In genomic region chr17:82106697-82107305, GRCh38 we compare ENCODE assay signal across 9 cellular contexts. TPM values are rescaled to one million over a fixed set of nuclear protein-coding genes. Genes with fewer than 3 reads are reported as not detected.
DNase-seq lines count a peak whose midpoint lies in the region; ATAC-seq, FAIRE-seq and TF ChIP-seq lines count a peak whose summit lies in the region.
"Had no signal": no experiment of that assay in that cellular context is flagged by ENCODE, and none has a peak within 500 bp of the region (broad histone marks: within the 10 kb centered on the region; RNA-seq: fewer than 3 reads in every experiment).

No MANE protein-coding gene starts in this region.

- TF ChIP-seq CTCF in HepG2 (CRISPR knock-in tag; IDR thresholded peaks at IDR 0.05) (no peak), tibial artery (IDR thresholded peaks at IDR 0.05) (no peak)

- POLR2A ChIA-PET in HepG2 (lab: Yijun Ruan, JAX), result interaction anchor here (0.6 to 5.9 kb wide), 32 partner anchors 8 to 405 kb away, joined by 3 to 61 read pairs (median 4); partner anchors contain the start of genes CENPX, DCXR, FASN and LRRC45

- peaks cover 20% of the 10 kb centered on the region for H3K36me3 Mint-ChIP-seq in activated T-cell treated with anti-CD3 and anti-CD28 coated beads, Interleukin-2, amount 50 U/mL, for 24 hours (ENCODE audit: low read depth)
- peaks cover 0 to 9% of the 10 kb centered on the region in 2 donors for H3K36me3 Mint-ChIP-seq in activated naive CD4-positive, alpha-beta T cell treated with anti-CD3 and anti-CD28 coated beads, Interleukin-2, amount 50 U/mL, for 72 hours

- no peaks in the 10 kb centered on the region for H3K27me3 ChIP-seq in HepG2 (ENCODE audit: control insufficient read depth in 1 of 2, insufficient read depth in 2 of 2, low read length in 2 of 2)
- no peaks in the 10 kb centered on the region for H3K27me3 ChIP-seq in tibial artery

- peak overlapping the region; percentile 89 for H3K4me3 Mint-ChIP-seq in activated T-cell treated with anti-CD3 and anti-CD28 coated beads, Interleukin-2, amount 50 U/mL, for 24 hours

- no peaks in the 10 kb centered on the region for H3K36me3 ChIP-seq in HepG2 (replicated peaks in 1 of 2; ENCODE audit: control insufficient read depth in 1 of 2, insufficient read depth in 2 of 2, low read length in 2 of 2)
- no peaks in the 10 kb centered on the region for H3K36me3 ChIP-seq in tibial artery

- no peak for TF ChIP-seq EP300 in HepG2 (IDR thresholded peaks at IDR 0.05; ENCODE audit: low read depth in 2 of 2, low read length in 2 of 2)
- TF ChIP-seq EP300 in HepG2 (CRISPR knock-in tag; IDR thresholded peaks at IDR 0.05; ENCODE audit: borderline replicate concordance), result 0 out of 2 replicates have a peak, but pooled peaks have one; percentile 7

- no peaks in the 10 kb centered on the region for H3K27me3 Mint-ChIP-seq in activated T-cell treated with anti-CD3 and anti-CD28 coated beads, Interleukin-2, amount 50 U/mL, for 24 hours

- H3K4me2 ChIP-seq in HepG2 (ENCODE audit: low read depth, low read length), result peak overlapping the region; percentile 95

- H3K79me2 ChIP-seq in HepG2 (ENCODE audit: insufficient read depth, low read length), result peaks cover 11% of the 10 kb centered on the region

- peak in 1 of 2 donors; percentile 2 for ATAC-seq in activated naive CD4-positive, alpha-beta T cell treated with anti-CD3 and anti-CD28 coated beads, Interleukin-2, amount 50 U/mL, for 72 hours
- ATAC-seq in HepG2 (no peak), HG03097 (IDR thresholded peaks at IDR 0.05; ENCODE audit: low FRiP score, unreplicated experiment) (no peak), HG02938 (IDR thresholded peaks at IDR 0.05; ENCODE audit: unreplicated experiment) (no peak)

- H3K4me1 ChIP-seq in HepG2 (ENCODE audit: insufficient read depth, low read length) (peaks cover 73% of the 10 kb centered on the region), tibial artery (peaks cover 0 to 45% (median 27%) of the 10 kb centered on the region in 4 donors)

- H3K9me3 Mint-ChIP-seq in activated T-cell treated with anti-CD3 and anti-CD28 coated beads, Interleukin-2, amount 50 U/mL, for 24 hours, result no peaks in the 10 kb centered on the region
- H3K9me3 Mint-ChIP-seq in activated naive CD4-positive, alpha-beta T cell treated with anti-CD3 and anti-CD28 coated beads, Interleukin-2, amount 50 U/mL, for 72 hours, result no peaks in the 10 kb centered on the region

- 53% methylated on average over 9 of the region's 9 CpGs for WGBS in HepG2 (ENCODE audit: low lambda C conversion rate)

- H3K4me3 ChIP-seq in HepG2 (replicated peaks in 1 of 3; ENCODE audit: insufficient read depth in 1 of 3, low read depth in 2 of 3, low read length in 3 of 3) (peak overlapping the region; percentile 56 to 82 (median 57); a peak in 5 of 6 replicates), tibial artery (peak overlapping the region in 1 of 2 donors; percentile 24)

- no peaks in the 10 kb centered on the region for H4K20me1 ChIP-seq in HepG2 (ENCODE audit: insufficient read depth, low read length)

- TF ChIP-seq RAD21 in HepG2 (CRISPR knock-in tag; IDR thresholded peaks at IDR 0.05), result no peak

- H2AFZ ChIP-seq in HepG2 (ENCODE audit: low read length), result no peak overlapping the region

- H3K4me1 Mint-ChIP-seq in activated T-cell treated with anti-CD3 and anti-CD28 coated beads, Interleukin-2, amount 50 U/mL, for 24 hours (ENCODE audit: low read depth), result peaks cover 47% of the 10 kb centered on the region

- in situ Hi-C loops in HepG2 (cut with HindIII; ENCODE audit: extremely low pct_ligation_motif_present, low pct_unique_long_range_greater_than_20kb), result no loop called here

- no TSS peak for BruUV-seq in HepG2 (replicated peaks; lab: Mats Ljungman, UMichigan)

- intact Hi-C loops in HepG2 (cut with micrococcal nuclease; ENCODE audit: unreplicated experiment) (loop anchor here (1.0 to 10.0 kb wide), 2 partner anchors 46 to 128 kb away; no protein-coding TSS in a partner anchor), tibial artery (cut with DNase I; ENCODE audit: low total_unique reads) (no loop called here)

- no peak for FAIRE-seq in HepG2 (lab: Jason Lieb, UNC)

- H3K27ac ChIP-seq in HepG2 (ENCODE audit: extremely low read length, insufficient read depth, low read length), result peak overlapping the region; percentile 72
- peak overlapping the region; percentile 69 for H3K27ac ChIP-seq in tibial artery

- peak overlapping the region; percentile 96 for H3K27ac Mint-ChIP-seq in activated T-cell treated with anti-CD3 and anti-CD28 coated beads, Interleukin-2, amount 50 U/mL, for 24 hours
- peak overlapping the region; percentile 91 to 95 for H3K27ac Mint-ChIP-seq in activated naive CD4-positive, alpha-beta T cell treated with anti-CD3 and anti-CD28 coated beads, Interleukin-2, amount 50 U/mL, for 72 hours

- no peak for DNase-seq in activated T-cell treated with anti-CD3 and anti-CD28 coated beads, Interleukin-2, amount 50 U/mL, for 24 hours
- DNase-seq in activated T-cell treated with anti-CD3 and anti-CD28 coated beads, Interleukin-2, amount 50 U/mL, for 1 hour, result no peak
- no peak for DNase-seq in activated naive CD4-positive, alpha-beta T cell treated with anti-CD3 and anti-CD28 coated beads, Interleukin-2, amount 50 U/mL, for 72 hours (ENCODE audit: low spot score in 2 of 2)
- DNase-seq in HepG2 (ENCODE audit: low spot score), result no peak
- peak in 1 of 2 donors; percentile 75 for DNase-seq in tibial artery
- no peak for DNase-seq in NCI-H146 (lab: John Stamatoyannopoulos, UW)
- DNase-seq: amniotic stem cell had no signal

- H3K9ac ChIP-seq in HepG2 (ENCODE audit: insufficient read depth, low read depth, low read length), result peak overlapping the region; percentile 78

- CTCF ChIA-PET in HepG2 (lab: Yijun Ruan, JAX; ENCODE audit: low intra/inter-chr PET ratio, low total read pairs), result interaction anchor here (2.6 kb wide), 1 partner anchor 47 kb away, joined by 16 read pairs; no protein-coding TSS in a partner anchor

- H3K9me3 ChIP-seq in HepG2 (ENCODE audit: low read length), result no peaks in the 10 kb centered on the region
- no peaks in the 10 kb centered on the region for H3K9me3 ChIP-seq in tibial artery

- no peak for TF ChIP-seq POLR2A in HepG2 (IDR thresholded peaks at IDR 0.05; ENCODE audit: insufficient read depth in 1 of 2, low read depth in 2 of 2, low read length in 2 of 2)

RNA-seq across cellular contexts. Expression of gene FASN, which starts 8.8 kb away (rescaled TPM):
- total RNA-seq in activated naive CD4-positive, alpha-beta T cell treated with anti-CD3 and anti-CD28 coated beads, Interleukin-2, amount 50 U/mL, for 72 hours, result 100 to 1,000 TPM in 1 of 2 donors, 10 to 100 TPM in 1; 82.6 to 171 TPM
- total RNA-seq in HepG2 (2016; rRNA removed; fragmentation: Illumina TruSeq; extraction: Trizol), result 101 and 192 TPM in 2 replicates
- 28.4 and 29.9 TPM in 2 replicates for total RNA-seq in HepG2 (2016; cell fraction: cytosol; rRNA removed; fragmentation: Illumina TruSeq; extraction: Trizol; ENCODE audit: low read depth)
- total RNA-seq in HepG2 (2016; cell fraction: insoluble cytoplasmic fraction; rRNA removed; fragmentation: Illumina TruSeq; extraction: Trizol), result 118 and 157 TPM in 2 replicates
- 63.2 and 68.3 TPM in 2 replicates for total RNA-seq in HepG2 (2016; cell fraction: membrane; rRNA removed; fragmentation: Illumina TruSeq; extraction: Trizol)
- 147 and 173 TPM in 2 replicates for total RNA-seq in HepG2 (2016; cell fraction: nucleus; rRNA removed; fragmentation: Illumina TruSeq; extraction: Trizol)
- 51.7 and 92.4 TPM in 2 replicates for polyA plus RNA-seq in HepG2 (2011; rRNA removed)
- polyA plus RNA-seq in HepG2 (2011; cell fraction: cytosol; rRNA removed), result 62.2 and 67.6 TPM in 2 replicates
- polyA plus RNA-seq in HepG2 (2011; cell fraction: nucleus; rRNA removed), result 516 and 545 TPM in 2 replicates
- polyA plus RNA-seq in HepG2 (2012), result 163 and 245 TPM in 2 replicates
- polyA plus RNA-seq in HepG2 (2016; cell fraction: cytosol; fragmentation: Illumina TruSeq; extraction: Trizol; ENCODE audit: low read depth), result 24.8 and 25.4 TPM in 2 replicates
- polyA plus RNA-seq in HepG2 (2016; cell fraction: insoluble cytoplasmic fraction; fragmentation: Illumina TruSeq; extraction: Trizol; ENCODE audit: low read depth), result 209 and 303 TPM in 2 replicates
- polyA plus RNA-seq in HepG2 (2016; cell fraction: membrane; fragmentation: Illumina TruSeq; extraction: Trizol; ENCODE audit: low read depth), result 52.3 and 61.0 TPM in 2 replicates
- polyA plus RNA-seq in HepG2 (2016; cell fraction: nucleus; fragmentation: Illumina TruSeq; extraction: Trizol; ENCODE audit: insufficient read depth, low read depth), result 501 and 529 TPM in 2 replicates
- 35.6 and 241 TPM in 2 replicates for polyA minus RNA-seq in HepG2 (2011; rRNA and poly(A)+ RNA removed; ENCODE audit: low replicate concordance)
- polyA minus RNA-seq in HepG2 (2011; cell fraction: cytosol; rRNA and poly(A)+ RNA removed), result 226 and 344 TPM in 2 replicates
- polyA minus RNA-seq in HepG2 (2011; cell fraction: nucleus; rRNA and poly(A)+ RNA removed), result 97.7 and 151 TPM in 2 replicates

RNA-seq across cellular contexts. Expression of gene DUS1L, which starts 41.2 kb away (rescaled TPM):
- 100 to 1,000 TPM in 1 of 2 donors, 10 to 100 TPM in 1; 86.2 to 103 TPM for total RNA-seq in activated naive CD4-positive, alpha-beta T cell treated with anti-CD3 and anti-CD28 coated beads, Interleukin-2, amount 50 U/mL, for 72 hours
- total RNA-seq in HepG2 (2016; rRNA removed; fragmentation: Illumina TruSeq; extraction: Trizol), result 67.9 and 109 TPM in 2 replicates
- total RNA-seq in HepG2 (2016; cell fraction: cytosol; rRNA removed; fragmentation: Illumina TruSeq; extraction: Trizol; ENCODE audit: low read depth), result 206 and 220 TPM in 2 replicates
- total RNA-seq in HepG2 (2016; cell fraction: insoluble cytoplasmic fraction; rRNA removed; fragmentation: Illumina TruSeq; extraction: Trizol), result 58.4 and 113 TPM in 2 replicates
- total RNA-seq in HepG2 (2016; cell fraction: membrane; rRNA removed; fragmentation: Illumina TruSeq; extraction: Trizol), result 268 and 276 TPM in 2 replicates
- 69.9 and 102 TPM in 2 replicates for total RNA-seq in HepG2 (2016; cell fraction: nucleus; rRNA removed; fragmentation: Illumina TruSeq; extraction: Trizol)
- 81.0 and 108 TPM in 2 replicates for polyA plus RNA-seq in HepG2 (2011; rRNA removed)
- polyA plus RNA-seq in HepG2 (2011; cell fraction: cytosol; rRNA removed), result 64.5 and 97.7 TPM in 2 replicates
- 583 and 668 TPM in 2 replicates for polyA plus RNA-seq in HepG2 (2011; cell fraction: nucleus; rRNA removed)
- polyA plus RNA-seq in HepG2 (2012), result 82.7 and 123 TPM in 2 replicates
- 353 and 384 TPM in 2 replicates for polyA plus RNA-seq in HepG2 (2016; cell fraction: cytosol; fragmentation: Illumina TruSeq; extraction: Trizol; ENCODE audit: low read depth)
- 138 and 172 TPM in 2 replicates for polyA plus RNA-seq in HepG2 (2016; cell fraction: insoluble cytoplasmic fraction; fragmentation: Illumina TruSeq; extraction: Trizol; ENCODE audit: low read depth)
- polyA plus RNA-seq in HepG2 (2016; cell fraction: membrane; fragmentation: Illumina TruSeq; extraction: Trizol; ENCODE audit: low read depth), result 444 and 521 TPM in 2 replicates
- polyA plus RNA-seq in HepG2 (2016; cell fraction: nucleus; fragmentation: Illumina TruSeq; extraction: Trizol; ENCODE audit: insufficient read depth, low read depth), result 330 and 339 TPM in 2 replicates
- polyA minus RNA-seq in HepG2 (2011; rRNA and poly(A)+ RNA removed; ENCODE audit: low replicate concordance), result 47.0 and 79.2 TPM in 2 replicates
- 31.7 and 34.4 TPM in 2 replicates for polyA minus RNA-seq in HepG2 (2011; cell fraction: cytosol; rRNA and poly(A)+ RNA removed)
- 85.7 and 87.9 TPM in 2 replicates for polyA minus RNA-seq in HepG2 (2011; cell fraction: nucleus; rRNA and poly(A)+ RNA removed)

RNA-seq across cellular contexts. Expression of gene GPS1, which starts 55.1 kb away (rescaled TPM):
- total RNA-seq in activated naive CD4-positive, alpha-beta T cell treated with anti-CD3 and anti-CD28 coated beads, Interleukin-2, amount 50 U/mL, for 72 hours, result 10 to 100 TPM; 60.3 to 77.1 TPM
- total RNA-seq in HepG2 (2016; rRNA removed; fragmentation: Illumina TruSeq; extraction: Trizol), result 106 and 124 TPM in 2 replicates
- 87.3 and 88.2 TPM in 2 replicates for total RNA-seq in HepG2 (2016; cell fraction: cytosol; rRNA removed; fragmentation: Illumina TruSeq; extraction: Trizol; ENCODE audit: low read depth)
- total RNA-seq in HepG2 (2016; cell fraction: insoluble cytoplasmic fraction; rRNA removed; fragmentation: Illumina TruSeq; extraction: Trizol), result 99.7 and 134 TPM in 2 replicates
- 96.5 and 111 TPM in 2 replicates for total RNA-seq in HepG2 (2016; cell fraction: membrane; rRNA removed; fragmentation: Illumina TruSeq; extraction: Trizol)
- total RNA-seq in HepG2 (2016; cell fraction: nucleus; rRNA removed; fragmentation: Illumina TruSeq; extraction: Trizol), result 89.5 and 106 TPM in 2 replicates
- 128 and 161 TPM in 2 replicates for polyA plus RNA-seq in HepG2 (2011; rRNA removed)
- polyA plus RNA-seq in HepG2 (2011; cell fraction: cytosol; rRNA removed), result 107 and 157 TPM in 2 replicates
- polyA plus RNA-seq in HepG2 (2011; cell fraction: nucleus; rRNA removed), result 389 and 467 TPM in 2 replicates
- 102 and 120 TPM in 2 replicates for polyA plus RNA-seq in HepG2 (2012)
- polyA plus RNA-seq in HepG2 (2016; cell fraction: cytosol; fragmentation: Illumina TruSeq; extraction: Trizol; ENCODE audit: low read depth), result 96.5 and 102 TPM in 2 replicates
- polyA plus RNA-seq in HepG2 (2016; cell fraction: insoluble cytoplasmic fraction; fragmentation: Illumina TruSeq; extraction: Trizol; ENCODE audit: low read depth), result 120 and 146 TPM in 2 replicates
- polyA plus RNA-seq in HepG2 (2016; cell fraction: membrane; fragmentation: Illumina TruSeq; extraction: Trizol; ENCODE audit: low read depth), result 103 and 104 TPM in 2 replicates
- polyA plus RNA-seq in HepG2 (2016; cell fraction: nucleus; fragmentation: Illumina TruSeq; extraction: Trizol; ENCODE audit: insufficient read depth, low read depth), result 225 and 229 TPM in 2 replicates
- 182 and 265 TPM in 2 replicates for polyA minus RNA-seq in HepG2 (2011; rRNA and poly(A)+ RNA removed; ENCODE audit: low replicate concordance)
- polyA minus RNA-seq in HepG2 (2011; cell fraction: cytosol; rRNA and poly(A)+ RNA removed), result 76.6 and 80.3 TPM in 2 replicates
- polyA minus RNA-seq in HepG2 (2011; cell fraction: nucleus; rRNA and poly(A)+ RNA removed), result 60.2 and 61.0 TPM in 2 replicates

RNA-seq across cellular contexts. Expression of gene RFNG, which starts 55.2 kb away (rescaled TPM):
- total RNA-seq in activated naive CD4-positive, alpha-beta T cell treated with anti-CD3 and anti-CD28 coated beads, Interleukin-2, amount 50 U/mL, for 72 hours, result 10 to 100 TPM; 21.5 to 24.2 TPM
- total RNA-seq in HepG2 (2016; rRNA removed; fragmentation: Illumina TruSeq; extraction: Trizol), result 27.8 and 64.0 TPM in 2 replicates
- 72.5 and 73.8 TPM in 2 replicates for total RNA-seq in HepG2 (2016; cell fraction: cytosol; rRNA removed; fragmentation: Illumina TruSeq; extraction: Trizol; ENCODE audit: low read depth)
- total RNA-seq in HepG2 (2016; cell fraction: insoluble cytoplasmic fraction; rRNA removed; fragmentation: Illumina TruSeq; extraction: Trizol), result 23.6 and 61.0 TPM in 2 replicates
- 95.0 and 98.0 TPM in 2 replicates for total RNA-seq in HepG2 (2016; cell fraction: membrane; rRNA removed; fragmentation: Illumina TruSeq; extraction: Trizol)
- 53.3 and 60.7 TPM in 2 replicates for total RNA-seq in HepG2 (2016; cell fraction: nucleus; rRNA removed; fragmentation: Illumina TruSeq; extraction: Trizol)
- polyA plus RNA-seq in HepG2 (2011; rRNA removed), result 61.4 and 90.6 TPM in 2 replicates
- polyA plus RNA-seq in HepG2 (2011; cell fraction: cytosol; rRNA removed), result 36.1 and 62.0 TPM in 2 replicates
- polyA plus RNA-seq in HepG2 (2011; cell fraction: nucleus; rRNA removed), result 548 and 733 TPM in 2 replicates
- polyA plus RNA-seq in HepG2 (2012), result 60.9 and 71.7 TPM in 2 replicates
- polyA plus RNA-seq in HepG2 (2016; cell fraction: cytosol; fragmentation: Illumina TruSeq; extraction: Trizol; ENCODE audit: low read depth), result 106 and 121 TPM in 2 replicates
- polyA plus RNA-seq in HepG2 (2016; cell fraction: insoluble cytoplasmic fraction; fragmentation: Illumina TruSeq; extraction: Trizol; ENCODE audit: low read depth), result 35.7 and 47.7 TPM in 2 replicates
- 128 and 132 TPM in 2 replicates for polyA plus RNA-seq in HepG2 (2016; cell fraction: membrane; fragmentation: Illumina TruSeq; extraction: Trizol; ENCODE audit: low read depth)
- 227 and 229 TPM in 2 replicates for polyA plus RNA-seq in HepG2 (2016; cell fraction: nucleus; fragmentation: Illumina TruSeq; extraction: Trizol; ENCODE audit: insufficient read depth, low read depth)
- polyA minus RNA-seq in HepG2 (2011; rRNA and poly(A)+ RNA removed; ENCODE audit: low replicate concordance), result 12.3 and 58.2 TPM in 2 replicates
- 21.9 and 29.0 TPM in 2 replicates for polyA minus RNA-seq in HepG2 (2011; cell fraction: cytosol; rRNA and poly(A)+ RNA removed)
- polyA minus RNA-seq in HepG2 (2011; cell fraction: nucleus; rRNA and poly(A)+ RNA removed), result 29.7 and 35.9 TPM in 2 replicates
